ENCODE assay signal across 8 cellular contexts in genomic region chr1:229342305-229342901, GRCh38.
DNase-seq lines count a peak whose midpoint lies in the region; ATAC-seq lines count a peak whose summit lies in the region.

No MANE protein-coding gene starts in this region.

- DNase-seq in AG08395 (ENCODE audit: low spot score), result peak; percentile 91
- DNase-seq in NCI-H2196 treated with DMSO at 0.1 percent for 48 hours (lab: John Stamatoyannopoulos, UW; ENCODE audit: unreplicated experiment), result peak; percentile 77
- DNase-seq in activated CD4-positive, CD25-positive, alpha-beta regulatory T cell treated with anti-CD3 and anti-CD28 coated beads, Interleukin-2, amount 50 U/mL, for 72 hours, result peak; percentile 79
- peak; percentile 82 for DNase-seq in cerebellar cortex (ENCODE audit: low spot score)
- peak; percentile 42 for DNase-seq in kidney glomerular epithelial cell (lab: John Stamatoyannopoulos, UW)
- peak; percentile 64 for DNase-seq in stimulated activated CD4-positive, alpha-beta T cell treated with anti-CD3 and anti-CD28 coated beads, Interleukin-1b, Interleukin-23, amount 100 ng/mL, for 1 hour (ENCODE audit: low read depth in 2 of 2)

- ATAC-seq in GM18868 (IDR thresholded peaks at IDR 0.05; ENCODE audit: unreplicated experiment) (peak; percentile 74), HG03097 (IDR thresholded peaks at IDR 0.05; ENCODE audit: low FRiP score, unreplicated experiment) (peak; percentile 58)

Comparison
In these comparisons a context has a peak if more than half of its experiments do, and no peak if none do; other contexts are left out.
1. Peak in every context shown above with its lines: DNase-seq and ATAC-seq.